11 cellular contexts compared by ENCODE assay signal in the genomic region with DNA sequence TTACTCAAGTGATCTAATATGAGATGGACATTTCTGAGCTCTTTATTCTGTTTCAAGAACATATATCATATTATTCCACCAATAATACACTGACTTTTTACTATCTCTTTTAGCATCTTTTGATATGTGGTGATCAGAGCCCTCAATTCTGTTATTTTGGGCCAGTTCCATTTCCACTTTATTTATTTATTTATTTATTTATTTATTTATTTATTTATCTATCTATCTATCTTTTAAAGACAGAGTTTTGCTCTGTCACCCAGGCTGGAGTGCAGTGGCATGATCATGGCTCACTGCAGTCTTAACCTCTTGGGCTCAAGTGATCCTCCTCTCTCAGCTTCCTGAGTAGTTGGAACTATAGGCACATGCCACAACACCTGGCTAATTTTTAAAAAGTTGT. TPM values are rescaled to one million over a fixed set of nuclear protein-coding genes. Genes with fewer than 3 reads are reported as not detected.
"Had no signal": no experiment of that assay in that cellular context is flagged by ENCODE, and none has a peak within 500 bp of the region (broad histone marks: within the 10 kb centered on the region; RNA-seq: fewer than 3 reads in every experiment).

No MANE protein-coding gene starts in this region.

- H3K36me3 ChIP-seq: HAP-1 had no signal

- H3K4me3 ChIP-seq: GM23248, GM23338, HAP-1 had no signal

- H3K4me1 ChIP-seq: HAP-1 had no signal

- ATAC-seq: GM23338, HCT116 had no signal

- H3K4me2 ChIP-seq: GM23338 had no signal

- FAIRE-seq: H1, H54 had no signal

- H3K9me3 ChIP-seq: HAP-1 had no signal

- DNase-seq: GM23248, GOT3, H7, H9, HCEC 1CT, HFFc6 had no signal

- H3K27ac ChIP-seq: GM23248 had no signal

RNA-seq across cellular contexts. Expression of a gene that starts 57.4 kb away (rescaled TPM):
- polyA plus RNA-seq: GM23248 had no signal
